ENCODE assay signal across 37 cellular contexts in genomic region chr3:27415202-27415601, GRCh38.
"Had no signal": no experiment of that assay in that cellular context is flagged by ENCODE, and none has a peak within 500 bp of the region (broad histone marks: within the 10 kb centered on the region; RNA-seq: fewer than 3 reads in every experiment).

No MANE protein-coding gene starts in this region.

- H3K9me3 ChIP-seq: body of pancreas, breast epithelium had no signal

- FAIRE-seq: astrocyte, TTC549 had no signal

- H3K27ac ChIP-seq: body of pancreas, brain microvascular endothelial cell, breast epithelium, VCaP had no signal

- H3K4me1 Mint-ChIP-seq: activated CD4-positive, alpha-beta T cell treated with anti-CD3 and anti-CD28 coated beads for 36 hours; activated naive CD8-positive, alpha-beta T cell treated with anti-CD3 and anti-CD28 coated beads, Interleukin-2, amount 50 U/mL, for 24 hours had no signal

- H3K9me3 Mint-ChIP-seq: activated CD4-positive, alpha-beta memory T cell treated with anti-CD3 and anti-CD28 coated beads, Interleukin-2, amount 10 ng/mL, durations not matched to agents 7 days and 5 days; activated CD4-positive, alpha-beta T cell treated with anti-CD3 and anti-CD28 coated beads, Interleukin-2, amount 10 ng/mL, durations not matched to agents 7 days and 5 days; activated naive CD4-positive, alpha-beta T cell treated with anti-CD3 and anti-CD28 coated beads, Interleukin-2, amount 10 ng/mL, durations not matched to agents 7 days and 5 days; activated naive CD4-positive, alpha-beta T cell treated with anti-CD3 and anti-CD28 coated beads, Interleukin-2, amount 50 U/mL, for 24 hours; activated naive CD8-positive, alpha-beta T cell treated with anti-CD3 and anti-CD28 coated beads, Interleukin-2, amount 10 ng/mL, durations not matched to agents 7 days and 5 days; activated naive CD8-positive, alpha-beta T cell treated with anti-CD3 and anti-CD28 coated beads, Interleukin-2, amount 50 U/mL, for 24 hours; activated T-cell treated with anti-CD3 and anti-CD28 coated beads, Interleukin-2, amount 50 U/mL, for 24 hours; activated T-helper 2 cell treated with anti-CD3 and anti-CD28 coated beads, Interferon-gamma antibody, Interleukin-2, Interleukin-4, amounts not matched to agents 10 μg/mL and 5 μg/mL and 100 μg/mL, durations not matched to agents 14 hours and 24 hours and 36 hours; T-helper 1 cell treated with Interleukin-12 subunit alpha and Interleukin-12 subunit beta and Interleukin-4 antibody, amounts not matched to agents 30 μg/mL and 1 μg/mL, for 36 hours; T-helper 2 cell treated with Interferon-gamma antibody and Interleukin-4, amounts not matched to agents 5 μg/mL and 100 μg/mL, for 36 hours had no signal

- H3K4me3 ChIP-seq: body of pancreas, breast epithelium had no signal

- H3K27ac Mint-ChIP-seq: activated CD4-positive, alpha-beta memory T cell treated with anti-CD3 and anti-CD28 coated beads, Interleukin-2, amount 10 ng/mL, durations not matched to agents 7 days and 5 days; activated CD4-positive, alpha-beta T cell treated with anti-CD3 and anti-CD28 coated beads for 36 hours; activated CD4-positive, alpha-beta T cell treated with anti-CD3 and anti-CD28 coated beads, Interleukin-2, amount 10 ng/mL, durations not matched to agents 7 days and 5 days; activated CD8-positive, alpha-beta memory T cell treated with anti-CD3 and anti-CD28 coated beads, Interleukin-2, amount 10 ng/mL, durations not matched to agents 7 days and 5 days; activated CD8-positive, alpha-beta T cell treated with anti-CD3 and anti-CD28 coated beads, Interleukin-2, amount 10 ng/mL, durations not matched to agents 7 days and 5 days; activated naive CD4-positive, alpha-beta T cell treated with anti-CD3 and anti-CD28 coated beads, Interleukin-2, amount 10 ng/mL, durations not matched to agents 7 days and 5 days; activated naive CD4-positive, alpha-beta T cell treated with anti-CD3 and anti-CD28 coated beads, Interleukin-2, amount 50 U/mL, for 24 hours; activated naive CD8-positive, alpha-beta T cell; activated naive CD8-positive, alpha-beta T cell treated with anti-CD3 and anti-CD28 coated beads, Interleukin-2, amount 10 ng/mL, durations not matched to agents 7 days and 5 days; activated naive CD8-positive, alpha-beta T cell treated with anti-CD3 and anti-CD28 coated beads, Interleukin-2, amount 50 U/mL, for 24 hours; activated T-cell treated with anti-CD3 and anti-CD28 coated beads, Interleukin-2, amount 50 U/mL, for 24 hours; T-helper 1 cell treated with Interleukin-12 subunit alpha and Interleukin-12 subunit beta and Interleukin-4 antibody, amounts not matched to agents 30 μg/mL and 1 μg/mL, for 36 hours; T-helper 2 cell treated with Interferon-gamma antibody and Interleukin-4, amounts not matched to agents 5 μg/mL and 100 μg/mL, for 36 hours had no signal

- H3K27me3 Mint-ChIP-seq: activated CD4-positive, alpha-beta memory T cell treated with anti-CD3 and anti-CD28 coated beads, Interleukin-2, amount 10 ng/mL, durations not matched to agents 7 days and 5 days; activated CD4-positive, alpha-beta T cell treated with anti-CD3 and anti-CD28 coated beads for 36 hours; activated CD4-positive, alpha-beta T cell treated with anti-CD3 and anti-CD28 coated beads, Interleukin-2, amount 10 ng/mL, durations not matched to agents 7 days and 5 days; activated CD8-positive, alpha-beta memory T cell treated with anti-CD3 and anti-CD28 coated beads, Interleukin-2, amount 10 ng/mL, durations not matched to agents 7 days and 5 days; activated naive CD4-positive, alpha-beta T cell treated with anti-CD3 and anti-CD28 coated beads, Interleukin-2, amount 10 ng/mL, durations not matched to agents 7 days and 5 days; activated naive CD4-positive, alpha-beta T cell treated with anti-CD3 and anti-CD28 coated beads, Interleukin-2, amount 50 U/mL, for 24 hours; activated naive CD8-positive, alpha-beta T cell; activated naive CD8-positive, alpha-beta T cell treated with anti-CD3 and anti-CD28 coated beads, Interleukin-2, amount 10 ng/mL, durations not matched to agents 7 days and 5 days; activated naive CD8-positive, alpha-beta T cell treated with anti-CD3 and anti-CD28 coated beads, Interleukin-2, amount 50 U/mL, for 24 hours; activated T-cell treated with anti-CD3 and anti-CD28 coated beads, Interleukin-2, amount 50 U/mL, for 24 hours had no signal

- H3K4me3 Mint-ChIP-seq: activated CD4-positive, alpha-beta memory T cell treated with anti-CD3 and anti-CD28 coated beads, Interleukin-2, amount 10 ng/mL, durations not matched to agents 7 days and 5 days; activated CD4-positive, alpha-beta T cell treated with anti-CD3 and anti-CD28 coated beads for 36 hours; activated CD4-positive, alpha-beta T cell treated with anti-CD3 and anti-CD28 coated beads, Interleukin-2, amount 10 ng/mL, durations not matched to agents 7 days and 5 days; activated CD8-positive, alpha-beta memory T cell treated with anti-CD3 and anti-CD28 coated beads, Interleukin-2, amount 10 ng/mL, durations not matched to agents 7 days and 5 days; activated CD8-positive, alpha-beta T cell treated with anti-CD3 and anti-CD28 coated beads, Interleukin-2, amount 10 ng/mL, durations not matched to agents 7 days and 5 days; activated naive CD4-positive, alpha-beta T cell treated with anti-CD3 and anti-CD28 coated beads, Interleukin-2, amount 10 ng/mL, durations not matched to agents 7 days and 5 days; activated naive CD4-positive, alpha-beta T cell treated with anti-CD3 and anti-CD28 coated beads, Interleukin-2, amount 50 U/mL, for 24 hours; activated naive CD8-positive, alpha-beta T cell; activated naive CD8-positive, alpha-beta T cell treated with anti-CD3 and anti-CD28 coated beads, Interleukin-2, amount 10 ng/mL, durations not matched to agents 7 days and 5 days; activated naive CD8-positive, alpha-beta T cell treated with anti-CD3 and anti-CD28 coated beads, Interleukin-2, amount 50 U/mL, for 24 hours; activated T-cell treated with anti-CD3 and anti-CD28 coated beads, Interleukin-2, amount 50 U/mL, for 24 hours; T-helper 1 cell treated with Interleukin-12 subunit alpha and Interleukin-12 subunit beta and Interleukin-4 antibody, amounts not matched to agents 30 μg/mL and 1 μg/mL, for 36 hours; T-helper 2 cell treated with Interferon-gamma antibody and Interleukin-4, amounts not matched to agents 5 μg/mL and 100 μg/mL, for 36 hours had no signal

- H3K36me3 ChIP-seq: breast epithelium had no signal

- DNase-seq: activated CD4-positive, alpha-beta memory T cell treated with anti-CD3 and anti-CD28 coated beads, Interleukin-2, amount 10 ng/mL, durations not matched to agents 7 days and 5 days; activated CD4-positive, alpha-beta T cell treated with anti-CD3 and anti-CD28 coated beads for 1 hour; activated CD4-positive, alpha-beta T cell treated with anti-CD3 and anti-CD28 coated beads for 36 hours; activated CD4-positive, alpha-beta T cell treated with anti-CD3 and anti-CD28 coated beads for 48 hours; activated CD4-positive, alpha-beta T cell treated with anti-CD3 and anti-CD28 coated beads, Interleukin-2, amount 10 ng/mL, durations not matched to agents 7 days and 5 days; activated CD4-positive, alpha-beta T cell treated with anti-CD3 and anti-CD28 coated beads, Interleukin-2, amount 50 U/mL, for 48 hours; activated CD4-positive, CD25-positive, alpha-beta regulatory T cell; activated CD8-positive, alpha-beta memory T cell treated with anti-CD3 and anti-CD28 coated beads for 24 hours; activated CD8-positive, alpha-beta memory T cell treated with anti-CD3 and anti-CD28 coated beads, Interleukin-2, amount 10 ng/mL, durations not matched to agents 7 days and 5 days; activated CD8-positive, alpha-beta memory T cell treated with anti-CD3 and anti-CD28 coated beads, Interleukin-2, amount 50 U/mL, for 48 hours; activated CD8-positive, alpha-beta T cell treated with anti-CD3 and anti-CD28 coated beads, Interleukin-2, amount 10 ng/mL, durations not matched to agents 7 days and 5 days; activated effector memory CD4-positive, alpha-beta T cell treated with Interleukin-2 at 50 U/mL for 16 hours; activated gamma-delta T cell; activated naive CD4-positive, alpha-beta T cell treated with anti-CD3 and anti-CD28 coated beads, Interleukin-2, amount 10 ng/mL, durations not matched to agents 7 days and 5 days; activated naive CD4-positive, alpha-beta T cell treated with Interleukin-2 at 50 U/mL for 16 hours; activated naive CD8-positive, alpha-beta T cell treated with anti-CD3 and anti-CD28 coated beads, Interleukin-2, amount 10 ng/mL, durations not matched to agents 7 days and 5 days; activated naive CD8-positive, alpha-beta T cell treated with anti-CD3 and anti-CD28 coated beads, Interleukin-2, amount 50 U/mL, for 24 hours; activated T-cell treated with anti-CD3 and anti-CD28 coated beads, Interleukin-2, amount 50 U/mL, for 24 hours; activated T-cell treated with anti-CD3 and anti-CD28 coated beads, Interleukin-2, amount 50 U/mL, for 48 hours; amygdala; aorta; body of pancreas; brain microvascular endothelial cell; central memory CD4-positive, alpha-beta T cell; T-helper 1 cell; T-helper 2 cell; T-helper 9 cell had no signal

- H3K27me3 ChIP-seq: body of pancreas, brain microvascular endothelial cell, breast epithelium had no signal

- ATAC-seq: activated CD4-positive, alpha-beta T cell treated with anti-CD3 and anti-CD28 coated beads for 36 hours; activated CD4-positive, CD25-positive, alpha-beta regulatory T cell treated with anti-CD3 and anti-CD28 coated beads, Interleukin-2, amount 50 U/mL, for 24 hours; activated CD8-positive, alpha-beta memory T cell treated with anti-CD3 and anti-CD28 coated beads, Interleukin-2, amount 10 ng/mL, durations not matched to agents 7 days and 5 days; activated CD8-positive, alpha-beta T cell treated with anti-CD3 and anti-CD28 coated beads, Interleukin-2, amount 10 ng/mL, durations not matched to agents 7 days and 5 days; activated naive CD8-positive, alpha-beta T cell treated with anti-CD3 and anti-CD28 coated beads, Interleukin-2, amount 50 U/mL, for 24 hours; body of pancreas had no signal

- H3K4me1 ChIP-seq: body of pancreas, breast epithelium had no signal
